Comparison of ENCODE assay signal across 22 cellular contexts in the genomic region with DNA sequence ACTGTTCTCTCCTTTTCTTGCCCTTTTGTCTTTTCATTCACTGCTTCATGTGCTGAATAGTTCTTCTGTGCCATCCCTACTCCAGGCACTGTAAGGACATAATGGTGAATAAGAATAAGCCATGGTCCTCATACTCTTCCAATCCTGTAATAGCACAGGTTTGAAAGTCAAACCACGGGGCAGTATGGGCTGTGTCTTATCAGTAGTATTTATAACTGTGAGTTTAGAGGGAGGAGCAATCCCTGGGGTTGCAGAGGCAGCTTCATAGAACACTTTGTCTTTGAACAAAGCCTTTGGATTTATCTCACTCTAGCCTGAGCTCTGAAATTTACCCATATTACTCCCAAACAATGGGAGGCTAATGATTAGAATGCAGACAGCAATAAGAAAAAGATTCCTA. TPM values are rescaled to one million over a fixed set of nuclear protein-coding genes. Genes with fewer than 3 reads are reported as not detected.
DNase-seq lines count a peak whose midpoint lies in the region; ATAC-seq and TF ChIP-seq lines count a peak whose summit lies in the region.
"Had no signal": no experiment of that assay in that cellular context is flagged by ENCODE, and none has a peak within 500 bp of the region (broad histone marks: within the 10 kb centered on the region; RNA-seq: fewer than 3 reads in every experiment).

No MANE protein-coding gene starts in this region.

- no peak for DNase-seq in heart right ventricle
- DNase-seq in right atrium auricular region (ENCODE audit: low spot score), result no peak
- no peak for DNase-seq in endodermal cell
- DNase-seq in islet precursor cell, result peak; percentile 12
- DNase-seq in brain microvascular endothelial cell, result no peak
- no peak for DNase-seq in activated naive CD8-positive, alpha-beta T cell treated with anti-CD3 and anti-CD28 coated beads, Interleukin-2, amount 50 U/mL, for 24 hours
- DNase-seq: ACHN; C1 segment of cervical spinal cord; CD4-positive, CD25-positive, alpha-beta regulatory T cell; CD8-positive, alpha-beta memory T cell; COR-L47; DMS 273 treated with DMSO at 0.1 percent for 48 hours; DMS53; DND-41; EL; GOT3; H7; HFFc6 had no signal

- no peaks in the 10 kb centered on the region for H3K9me3 Mint-ChIP-seq in endodermal cell
- H3K9me3 Mint-ChIP-seq in activated naive CD8-positive, alpha-beta T cell treated with anti-CD3 and anti-CD28 coated beads, Interleukin-2, amount 50 U/mL, for 24 hours, result no peaks in the 10 kb centered on the region

- in situ Hi-C loops in brain microvascular endothelial cell (cut with HindIII; ENCODE audit: low pct_ligation_motif_present, low sequenced_read_pairs), result no loop called here

- H3K4me3 ChIP-seq in heart right ventricle, result no peak overlapping the region
- no peak overlapping the region for H3K4me3 ChIP-seq in right atrium auricular region
- H3K4me3 ChIP-seq in endodermal cell (ENCODE audit: low read length), result peak overlapping the region; percentile 63
- no peak overlapping the region for H3K4me3 ChIP-seq in brain microvascular endothelial cell (ENCODE audit: low read depth, low read length)
- H3K4me3 ChIP-seq: GM12878 had no signal

- no peak overlapping the region for H3K27ac ChIP-seq in heart right ventricle
- no peak overlapping the region for H3K27ac ChIP-seq in right atrium auricular region
- H3K27ac ChIP-seq in endodermal cell (ENCODE audit: low read depth, low read length), result no peak overlapping the region
- H3K27ac ChIP-seq in brain microvascular endothelial cell, result no peak overlapping the region

- H3K27me3 Mint-ChIP-seq in endodermal cell (ENCODE audit: insufficient read depth), result peaks cover 5% of the 10 kb centered on the region
- H3K27me3 Mint-ChIP-seq in activated naive CD8-positive, alpha-beta T cell treated with anti-CD3 and anti-CD28 coated beads, Interleukin-2, amount 50 U/mL, for 24 hours, result peaks cover 8% of the 10 kb centered on the region

- H3K9me3 ChIP-seq in heart right ventricle (no peaks in the 10 kb centered on the region), right atrium auricular region (no peaks in the 10 kb centered on the region), endodermal cell (ENCODE audit: control insufficient read depth, low read length) (no peaks in the 10 kb centered on the region)
- H3K9me3 ChIP-seq: BE2C had no signal

- peak in 6 of 8 donors; percentile 46 to 96 (median 78) for ATAC-seq in heart right ventricle
- no peak for ATAC-seq in activated naive CD8-positive, alpha-beta T cell treated with anti-CD3 and anti-CD28 coated beads, Interleukin-2, amount 50 U/mL, for 24 hours
- ATAC-seq: GM12878, HCT116 had no signal

- no peaks in the 10 kb centered on the region for H3K36me3 Mint-ChIP-seq in endodermal cell (ENCODE audit: low read depth)
- no peaks in the 10 kb centered on the region for H3K36me3 Mint-ChIP-seq in activated naive CD8-positive, alpha-beta T cell treated with anti-CD3 and anti-CD28 coated beads, Interleukin-2, amount 50 U/mL, for 24 hours (ENCODE audit: low read depth)
- H3K36me3 Mint-ChIP-seq: CD4-positive, CD25-positive, alpha-beta regulatory T cell; CD8-positive, alpha-beta memory T cell had no signal

- no peaks in the 10 kb centered on the region for H3K36me3 ChIP-seq in heart right ventricle
- no peaks in the 10 kb centered on the region for H3K36me3 ChIP-seq in right atrium auricular region
- no peaks in the 10 kb centered on the region for H3K36me3 ChIP-seq in endodermal cell (ENCODE audit: control insufficient read depth, insufficient read depth, low read length)
- no peaks in the 10 kb centered on the region for H3K36me3 ChIP-seq in brain microvascular endothelial cell (replicated peaks)
- H3K36me3 ChIP-seq: BE2C had no signal

- H3K27ac Mint-ChIP-seq in endodermal cell, result no peak overlapping the region
- no peak overlapping the region for H3K27ac Mint-ChIP-seq in activated naive CD8-positive, alpha-beta T cell treated with anti-CD3 and anti-CD28 coated beads, Interleukin-2, amount 50 U/mL, for 24 hours
- H3K27ac Mint-ChIP-seq: CD4-positive, CD25-positive, alpha-beta regulatory T cell; CD8-positive, alpha-beta memory T cell; HFFc6 had no signal

- H3K4me3 Mint-ChIP-seq in endodermal cell, result no peak overlapping the region
- no peak overlapping the region for H3K4me3 Mint-ChIP-seq in activated naive CD8-positive, alpha-beta T cell treated with anti-CD3 and anti-CD28 coated beads, Interleukin-2, amount 50 U/mL, for 24 hours
- H3K4me3 Mint-ChIP-seq: CD4-positive, CD25-positive, alpha-beta regulatory T cell; CD8-positive, alpha-beta memory T cell; HFFc6 had no signal

- TF ChIP-seq CTCF in heart right ventricle (IDR thresholded peaks at IDR 0.05), result no peak
- no peak for TF ChIP-seq CTCF in right atrium auricular region (IDR thresholded peaks at IDR 0.05)
- TF ChIP-seq CTCF in endodermal cell (conservative IDR thresholded peaks at IDR 0.05), result no peak
- no peak for TF ChIP-seq CTCF in brain microvascular endothelial cell (IDR thresholded peaks at IDR 0.05; ENCODE audit: low read depth, low read length, missing control alignments)

- peaks cover 37% of the 10 kb centered on the region for H3K4me1 Mint-ChIP-seq in endodermal cell
- H3K4me1 Mint-ChIP-seq in activated naive CD8-positive, alpha-beta T cell treated with anti-CD3 and anti-CD28 coated beads, Interleukin-2, amount 50 U/mL, for 24 hours, result no peaks in the 10 kb centered on the region
- H3K4me1 Mint-ChIP-seq: CD4-positive, CD25-positive, alpha-beta regulatory T cell; CD8-positive, alpha-beta memory T cell had no signal

- no peak overlapping the region for H3K9ac ChIP-seq in endodermal cell (ENCODE audit: extremely low read depth, low read length, poor library complexity, severe bottlenecking)

- intact Hi-C loops in heart right ventricle (cut with DNase I), result no loop called here

- H3K27me3 ChIP-seq in heart right ventricle, result peaks cover 0 to 9% (median 0%) of the 10 kb centered on the region in 7 donors
- no peaks in the 10 kb centered on the region for H3K27me3 ChIP-seq in right atrium auricular region
- peaks cover 5% of the 10 kb centered on the region for H3K27me3 ChIP-seq in endodermal cell (ENCODE audit: control insufficient read depth, insufficient read depth, low read length, poor library complexity, severe bottlenecking)
- H3K27me3 ChIP-seq in brain microvascular endothelial cell (replicated peaks), result no peaks in the 10 kb centered on the region
- H3K27me3 ChIP-seq: BE2C had no signal

- WGBS in heart right ventricle, 2 donors, result 13 to 16% methylated on average over 1 of the region's 1 CpG
- 54% methylated on average over 1 of the region's 1 CpG; no CpG with 5 or more reads in 1 of the 2 experiments for WGBS in endodermal cell (ENCODE audit: insufficient coverage in 1 of 2, insufficient read length in 1 of 2), 2 experiments

- no peaks in the 10 kb centered on the region for H3K4me1 ChIP-seq in heart right ventricle
- H3K4me1 ChIP-seq in right atrium auricular region, result no peaks in the 10 kb centered on the region
- H3K4me1 ChIP-seq in endodermal cell (ENCODE audit: control insufficient read depth, insufficient read depth, low read length), result peaks cover 27% of the 10 kb centered on the region

RNA-seq across cellular contexts. Expression of a gene that starts 30.2 kb away (rescaled TPM):
- under 1 TPM in 4 of 10 donors, not detected in 6; 0.05 to 0.24 (median 0.09) TPM for total RNA-seq in heart right ventricle
- under 1 TPM in 1 of 2 donors, not detected in 1; 0.01 TPM for polyA plus RNA-seq in heart right ventricle
- under 1 TPM; 0.16 to 0.26 TPM for total RNA-seq in right atrium auricular region
- total RNA-seq in endodermal cell, result under 1 TPM; 0.13 to 0.46 TPM
- 2.4 TPM for polyA plus RNA-seq in endodermal cell (2013, experiment 1 of 2)
- polyA plus RNA-seq in endodermal cell (2013, experiment 2 of 2), result 3.1 TPM
- total RNA-seq: CD4-positive, CD25-positive, alpha-beta regulatory T cell; CD8-positive, alpha-beta memory T cell; G401; GM12878; HFFc6 had no signal
- polyA plus RNA-seq: CD4-positive, CD25-positive, alpha-beta regulatory T cell; CD8-positive, alpha-beta memory T cell had no signal
